In genomic region chr1:184300446-184300845, GRCh38 we compare ENCODE assay signal across 19 cellular contexts.
DNase-seq lines count a peak whose midpoint lies in the region; ATAC-seq and TF ChIP-seq lines count a peak whose summit lies in the region.
"Had no signal": no experiment of that assay in that cellular context is flagged by ENCODE, and none has a peak within 500 bp of the region (broad histone marks: within the 10 kb centered on the region; RNA-seq: fewer than 3 reads in every experiment).

No MANE protein-coding gene starts in this region.

- H3K27ac ChIP-seq in AG04450 (ENCODE audit: low read depth, low read length) (no peak overlapping the region), ascending aorta (peak overlapping the region; percentile 6 to 22)
- H3K27ac ChIP-seq: A549, C4-2B, KMS-11, suprapubic skin had no signal

- no peak for ATAC-seq in GM19452 (IDR thresholded peaks at IDR 0.05; ENCODE audit: unreplicated experiment)
- ATAC-seq: activated CD4-positive, CD25-positive, alpha-beta regulatory T cell treated with anti-CD3 and anti-CD28 coated beads, Interleukin-2, amount 50 U/mL, for 24 hours; activated naive CD4-positive, alpha-beta T cell treated with anti-CD3 and anti-CD28 coated beads, Interleukin-2, amount 50 U/mL, for 72 hours had no signal

- H3K4me3 ChIP-seq in AG04450 (ENCODE audit: low read depth, low read length) (no peak overlapping the region), ascending aorta (no peak overlapping the region), fibroblast of villous mesenchyme (ENCODE audit: low read depth, low read length) (no peak overlapping the region)
- H3K4me3 ChIP-seq: A549, suprapubic skin had no signal

- H3K27me3 ChIP-seq in AG04450 (ENCODE audit: control insufficient read depth, insufficient read depth, low read length) = no peaks in the 10 kb centered on the region
- H3K27me3 ChIP-seq in ascending aorta = no peaks in the 10 kb centered on the region
- H3K27me3 ChIP-seq: suprapubic skin had no signal

- POLR2A ChIA-PET in AG04450 (lab: Yijun Ruan, JAX) = no interaction called here

- intact Hi-C loops in ascending aorta (cut with DNase I) = no loop called here

- no peaks in the 10 kb centered on the region for H3K36me3 ChIP-seq in ascending aorta
- H3K36me3 ChIP-seq: suprapubic skin had no signal

- peaks cover 3 to 12% of the 10 kb centered on the region in 2 donors for H3K4me1 ChIP-seq in ascending aorta
- H3K4me1 ChIP-seq: A549 had no signal

- H3K9me3 ChIP-seq in AG04450 (ENCODE audit: control insufficient read depth, insufficient read depth, low read length) = no peaks in the 10 kb centered on the region
- no peaks in the 10 kb centered on the region for H3K9me3 ChIP-seq in ascending aorta

- DNase-seq in AG04450 (ENCODE audit: low read depth, low spot score) = peak; percentile 21
- DNase-seq in HT1080 (ENCODE audit: low read depth) = peak; percentile 53
- DNase-seq in ascending aorta (ENCODE audit: low spot score in 2 of 2) = no peak
- peak; percentile 48 for DNase-seq in fibroblast of villous mesenchyme (ENCODE audit: low read depth)
- no peak for DNase-seq in GDM1 (lab: John Stamatoyannopoulos, UW)
- no peak for DNase-seq in anterior cingulate cortex (lab: John Stamatoyannopoulos, UW)
- DNase-seq in NCI-H510A treated with DMSO at 0.1 percent for 48 hours (lab: John Stamatoyannopoulos, UW) = no peak
- DNase-seq: NCI-H1048; NCI-H2029 treated with DMSO at 0.1 percent for 48 hours; NK-92 treated with Interleukin-12 subunit alpha and Interleukin-12 subunit beta, amount 100 ng/mL, for 24 hours; occipital lobe; stimulated activated CD4-positive, alpha-beta T cell treated with anti-CD3 and anti-CD28 coated beads, Interleukin-15, amount 100 ng/mL, for 24 hours had no signal

- CTCF ChIA-PET in AG04450 (lab: Charles Lee) = interaction anchor here (1.0 kb wide), 1 partner anchor 364 kb away, joined by 5 read pairs; no protein-coding TSS in a partner anchor

- no peak for TF ChIP-seq CTCF in AG04450 (IDR thresholded peaks at IDR 0.05; ENCODE audit: low read depth, low read length)
- no peak for TF ChIP-seq CTCF in ascending aorta (IDR thresholded peaks at IDR 0.05)
- no peak for TF ChIP-seq CTCF in fibroblast of villous mesenchyme (IDR thresholded peaks at IDR 0.05; ENCODE audit: insufficient read depth, low read depth, low read length)

Comparison
In these comparisons a context has a peak if more than half of its experiments do, and no peak if none do; other contexts are left out.
1. DNase-seq: peak in AG04450 (single experiment), HT1080 (single experiment) and fibroblast of villous mesenchyme (single experiment); none in ascending aorta (0 of 2), GDM1 (single experiment), anterior cingulate cortex (0 of 58) and NCI-H510A treated with DMSO at 0.1 percent for 48 hours (single experiment).